ENCODE assay signal across 12 cellular contexts in the genomic region with DNA sequence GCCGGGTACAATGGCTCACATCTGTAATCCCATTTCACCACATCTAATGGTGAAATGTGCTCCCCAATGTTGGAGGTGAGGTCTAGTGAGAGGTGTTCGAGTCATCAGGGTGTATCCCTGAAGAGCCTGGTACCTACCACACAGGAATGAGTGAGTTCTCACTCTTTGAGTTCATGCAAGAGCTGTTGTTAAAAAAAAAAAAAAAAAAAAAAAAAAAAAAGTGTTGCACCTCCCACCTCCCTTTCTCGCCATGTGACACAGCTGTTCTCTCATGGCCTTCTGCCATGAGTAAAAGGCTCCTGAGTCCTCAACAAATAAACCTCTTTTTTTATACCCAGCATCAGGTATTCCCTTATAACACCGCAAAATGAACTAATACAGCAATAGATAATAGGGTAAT.
"Had no signal": no experiment of that assay in that cellular context is flagged by ENCODE, and none has a peak within 500 bp of the region (broad histone marks: within the 10 kb centered on the region; RNA-seq: fewer than 3 reads in every experiment).

No MANE protein-coding gene starts in this region.

- ATAC-seq: activated CD8-positive, alpha-beta T cell treated with anti-CD3 and anti-CD28 coated beads for 36 hours; activated T-cell treated with anti-CD3 and anti-CD28 coated beads, Interleukin-2, amount 50 U/mL, for 72 hours; left colon had no signal

- H3K4me1 ChIP-seq: upper lobe of left lung had no signal

- H3K27me3 ChIP-seq: ovary, upper lobe of left lung had no signal

- H3K27me3 Mint-ChIP-seq: activated CD8-positive, alpha-beta T cell treated with anti-CD3 and anti-CD28 coated beads for 36 hours had no signal

- H3K27ac Mint-ChIP-seq: activated CD8-positive, alpha-beta T cell treated with anti-CD3 and anti-CD28 coated beads for 36 hours; activated T-cell treated with anti-CD3 and anti-CD28 coated beads, Interleukin-2, amount 50 U/mL, for 72 hours had no signal

- H3K4me3 ChIP-seq: ovary, upper lobe of left lung had no signal

- H3K9me3 ChIP-seq: ovary, upper lobe of left lung had no signal

- H3K36me3 ChIP-seq: ovary had no signal

- DNase-seq: activated CD8-positive, alpha-beta memory T cell treated with anti-CD3 and anti-CD28 coated beads, Interleukin-2, amount 50 U/mL, for 4 hours; activated CD8-positive, alpha-beta T cell treated with anti-CD3 and anti-CD28 coated beads for 36 hours; activated T-cell treated with anti-CD3 and anti-CD28 coated beads, Interleukin-2, amount 50 U/mL, for 72 hours; effector memory CD4-positive, alpha-beta T cell; immature natural killer cell; left colon; ovary; stimulated activated CD4-positive, alpha-beta T cell treated with anti-CD3 and anti-CD28 coated beads, Interleukin-2, amount 100 ng/mL, for 48 hours; stimulated activated naive CD4-positive, alpha-beta T cell treated with Interleukin-2 at 50 U/mL for 16 hours; T-helper 9 cell; upper lobe of left lung had no signal

- H3K9me3 Mint-ChIP-seq: activated CD8-positive, alpha-beta T cell treated with anti-CD3 and anti-CD28 coated beads for 36 hours; activated T-cell treated with anti-CD3 and anti-CD28 coated beads, Interleukin-2, amount 50 U/mL, for 72 hours; immature natural killer cell had no signal

- H3K4me3 Mint-ChIP-seq: activated CD8-positive, alpha-beta T cell treated with anti-CD3 and anti-CD28 coated beads for 36 hours; activated T-cell treated with anti-CD3 and anti-CD28 coated beads, Interleukin-2, amount 50 U/mL, for 72 hours; immature natural killer cell had no signal

- H3K27ac ChIP-seq: ovary, upper lobe of left lung, VCaP had no signal
